In the genomic region with DNA sequence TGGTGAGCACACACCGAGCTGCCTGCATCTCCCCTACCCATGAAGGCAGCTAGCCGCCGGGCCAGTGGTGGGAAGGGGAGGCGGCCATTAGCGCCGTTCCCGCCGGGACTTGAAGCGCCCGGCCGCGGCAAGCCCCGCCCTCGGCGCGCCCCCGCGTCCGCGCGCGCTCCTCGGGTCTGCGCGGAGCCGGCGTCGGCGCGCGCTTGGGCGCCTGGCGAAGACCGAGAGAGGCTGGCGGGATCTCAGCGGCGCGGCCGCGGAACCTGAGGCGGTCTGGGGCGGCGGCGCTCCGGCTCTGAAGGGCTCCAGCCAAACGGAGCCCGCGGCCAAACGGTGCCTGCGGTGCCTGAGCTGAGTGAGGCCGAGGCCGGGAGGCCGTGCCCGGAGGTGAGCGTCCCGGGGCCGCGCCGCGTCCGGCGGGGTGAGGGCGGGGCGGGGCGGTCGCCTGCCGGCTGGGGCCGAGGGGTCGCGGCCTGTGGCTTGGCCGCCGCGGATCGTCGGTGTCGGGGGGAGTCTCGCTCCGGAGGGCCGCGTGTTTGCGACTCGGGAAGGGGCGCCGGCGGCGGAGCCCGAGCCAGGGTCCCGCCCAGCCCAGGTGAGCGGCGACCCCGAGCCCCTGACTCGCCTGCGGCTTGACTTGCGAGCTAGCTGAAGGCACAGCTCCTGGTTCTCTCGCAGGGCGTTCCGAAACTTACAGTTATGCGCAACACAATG, we compare ENCODE assay signal across 8 cellular contexts. TPM values are rescaled to one million over a fixed set of nuclear protein-coding genes. Genes with fewer than 3 reads are reported as not detected.
DNase-seq lines count a peak whose midpoint lies in the region; ATAC-seq and TF ChIP-seq lines count a peak whose summit lies in the region.

A gene with protein sequence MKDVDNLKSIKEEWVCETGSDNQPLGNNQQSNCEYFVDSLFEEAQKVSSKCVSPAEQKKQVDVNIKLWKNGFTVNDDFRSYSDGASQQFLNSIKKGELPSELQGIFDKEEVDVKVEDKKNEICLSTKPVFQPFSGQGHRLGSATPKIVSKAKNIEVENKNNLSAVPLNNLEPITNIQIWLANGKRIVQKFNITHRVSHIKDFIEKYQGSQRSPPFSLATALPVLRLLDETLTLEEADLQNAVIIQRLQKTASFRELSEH (plus strand): TSS at position 202 of the 714 bp plus-strand sequence. CDS start 17,852 bp downstream, outside the sequence.

- H3K9me3 Mint-ChIP-seq in neural crest cell: no peaks in the 10 kb centered on the region

- H3K36me3 Mint-ChIP-seq in neural crest cell (ENCODE audit: low read depth): peaks cover 5% of the 10 kb centered on the region

- H3K27me3 Mint-ChIP-seq in neural crest cell (ENCODE audit: low read depth): no peaks in the 10 kb centered on the region

- TF ChIP-seq POLR2A in Raji (IDR thresholded peaks at IDR 0.05; ENCODE audit: insufficient read depth, low read depth, low read length): peak; percentile 84

- H3K4me3 Mint-ChIP-seq in neural crest cell: peak within 1 kb of the TSS; percentile 94

- peak within 1 kb of the TSS; percentile 74 for H3K4me3 ChIP-seq in Jurkat, Clone E6-1 (ENCODE audit: low read length)
- peak within 1 kb of the TSS; percentile 74 to 92 for H3K4me3 ChIP-seq in foreskin fibroblast (ENCODE audit: low read depth in 1 of 2, low read length in 2 of 2)

- DNase-seq in Daoy (ENCODE audit: low read depth) (peak; percentile 92), activated gamma-delta T cell (lab: John Stamatoyannopoulos, UW) (peak; percentile 65), foreskin fibroblast (peak; percentile 79 to 93), neural crest cell (ENCODE audit: low read depth, low spot score) (peak; percentile 69), stromal cell of bone marrow (ENCODE audit: low read depth) (peak; percentile 65)
- DNase-seq in Jurkat, Clone E6-1 (ENCODE audit: low read depth, low spot score): peak; percentile 53

- TF ChIP-seq CTCF in foreskin fibroblast (IDR thresholded peaks at IDR 0.05; ENCODE audit: low read depth, low read length): no peak
- TF ChIP-seq CTCF in neural crest cell (conservative IDR thresholded peaks at IDR 0.05): no peak

- peak; percentile 74 for ATAC-seq in GM21723 (IDR thresholded peaks at IDR 0.05; ENCODE audit: unreplicated experiment)

- peaks cover 45% of the 10 kb centered on the region for H3K4me1 Mint-ChIP-seq in neural crest cell

- peak within 1 kb of the TSS; percentile 99 for H3K27ac Mint-ChIP-seq in neural crest cell (ENCODE audit: unreplicated experiment)

RNA-seq across cellular contexts. Expression of the gene that starts here (rescaled TPM):
- 13.5 and 16.2 TPM in 2 replicates for total RNA-seq in Daoy (2014; rRNA removed; shearing (Covaris generic))
- 11.5 TPM for polyA plus RNA-seq in Jurkat, Clone E6-1 (2012; ENCODE audit: insufficient read depth, insufficient read length)
- 29.8 and 31.1 TPM in 2 replicates for total RNA-seq in neural crest cell

Comparison
In these comparisons a context has a peak if more than half of its experiments do, and no peak if none do; other contexts are left out.
1. Peak in every context shown above with its lines: DNase-seq, ATAC-seq and H3K4me3 ChIP-seq.